In the genomic region with DNA sequence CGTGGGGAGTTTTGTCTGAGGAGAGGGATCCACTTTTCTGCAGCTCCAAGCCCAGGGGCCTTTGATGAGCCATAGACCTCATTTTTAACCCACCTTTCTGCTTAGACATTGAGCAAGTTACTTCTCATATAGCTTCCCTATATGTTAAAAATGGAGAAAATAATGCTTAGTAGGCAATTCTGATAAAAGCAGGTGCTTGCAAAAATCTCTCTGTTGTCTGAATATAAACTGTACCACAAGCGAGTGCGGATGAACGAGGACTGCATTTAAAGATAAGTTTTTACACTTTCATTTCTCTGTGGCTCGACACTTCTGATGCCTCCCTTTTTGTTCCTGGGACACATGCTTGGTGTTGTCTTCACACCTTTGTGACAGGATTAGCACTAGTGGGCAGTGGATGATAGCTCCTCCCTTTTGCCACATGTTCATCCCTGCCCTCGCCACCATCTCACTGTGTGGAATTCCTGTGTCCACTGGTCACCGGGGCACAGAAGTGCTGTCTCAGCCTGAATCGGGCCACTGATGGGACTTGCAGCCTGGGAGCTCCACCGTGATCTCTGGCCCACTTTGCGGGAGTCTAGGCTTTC, we compare ENCODE assay signal across 8 cellular contexts. TPM values are rescaled to one million over a fixed set of nuclear protein-coding genes. Genes with fewer than 3 reads are reported as not detected.
DNase-seq lines count a peak whose midpoint lies in the region; ATAC-seq and TF ChIP-seq lines count a peak whose summit lies in the region.

No MANE protein-coding gene starts in this region.

- CTCF ChIA-PET in CD8-positive, alpha-beta memory T cell (lab: Charles Lee), result no interaction called here

- peak overlapping the region; percentile 99 for H3K9ac ChIP-seq in MM.1S (ENCODE audit: low read length)
- no peak overlapping the region for H3K9ac ChIP-seq in neural progenitor cell

- no peak for ATAC-seq in GM21528 (IDR thresholded peaks at IDR 0.05; ENCODE audit: low FRiP score, unreplicated experiment)
- no peak for ATAC-seq in GM21786 (IDR thresholded peaks at IDR 0.05; ENCODE audit: unreplicated experiment)

- H4K20me1 ChIP-seq in MM.1S (ENCODE audit: insufficient read depth, low read length) (no peaks in the 10 kb centered on the region), neural progenitor cell (ENCODE audit: low read depth) (peaks cover 5% of the 10 kb centered on the region)

- no peaks in the 10 kb centered on the region for H3K9me3 ChIP-seq in CD8-positive, alpha-beta memory T cell (ENCODE audit: low read length)
- H3K9me3 ChIP-seq in MM.1S (replicated peaks; ENCODE audit: insufficient read depth, low read length) (no peaks in the 10 kb centered on the region), neural progenitor cell (ENCODE audit: low read depth) (no peaks in the 10 kb centered on the region)

- H3K79me2 ChIP-seq in MM.1S (ENCODE audit: low read length) (peaks cover 53% of the 10 kb centered on the region), neural progenitor cell (ENCODE audit: low read depth) (peaks cover 51% of the 10 kb centered on the region)

- peaks cover 0 to 8% (median 0%) of the 10 kb centered on the region in 3 donors for H3K36me3 Mint-ChIP-seq in CD8-positive, alpha-beta memory T cell
- no peaks in the 10 kb centered on the region for H3K36me3 Mint-ChIP-seq in dendritic cell treated with granulocyte-macrophage colony-stimulating factor and Interleukin-4, amounts not matched to agents 40 ng/mL and 50 ng/mL, for 4 days (ENCODE audit: low read depth)
- H3K36me3 Mint-ChIP-seq in neural progenitor cell, result peaks cover 44% of the 10 kb centered on the region

- intact Hi-C loops in dendritic cell treated with granulocyte-macrophage colony-stimulating factor and Interleukin-4, amounts not matched to agents 40 ng/mL and 50 ng/mL, for 4 days (cut with micrococcal nuclease), result no loop called here

- H3K4me1 ChIP-seq in CD8-positive, alpha-beta memory T cell (ENCODE audit: insufficient read depth, low read length), result peaks cover 4% of the 10 kb centered on the region
- H3K4me1 ChIP-seq in MM.1S (ENCODE audit: low read length) (peaks cover 5% of the 10 kb centered on the region; the same call in 1 of the 2 replicates), neural progenitor cell (peaks cover 9% of the 10 kb centered on the region)

- TF ChIP-seq CTCF in MM.1S (IDR thresholded peaks at IDR 0.05; ENCODE audit: low read length) (no peak), neural progenitor cell (IDR thresholded peaks at IDR 0.05) (no peak)

- H3K36me3 ChIP-seq in CD8-positive, alpha-beta memory T cell (ENCODE audit: insufficient read depth, low read length), result no peaks in the 10 kb centered on the region
- H3K36me3 ChIP-seq in MM.1S (replicated peaks; ENCODE audit: insufficient read depth, low read length) (peaks cover 27% of the 10 kb centered on the region), neural progenitor cell (peaks cover 17% of the 10 kb centered on the region)

- peaks cover 6% of the 10 kb centered on the region for H3K27me3 ChIP-seq in CD8-positive, alpha-beta memory T cell (ENCODE audit: insufficient read depth, low read length, poor library complexity, severe bottlenecking)
- no peaks in the 10 kb centered on the region for H3K27me3 ChIP-seq in MM.1S (replicated peaks; ENCODE audit: insufficient read depth, low read length)
- H3K27me3 ChIP-seq in neural progenitor cell, result no peaks in the 10 kb centered on the region

- H3K4me2 ChIP-seq in MM.1S (ENCODE audit: low read depth, low read length) (peak overlapping the region; percentile 66), neural progenitor cell (peak overlapping the region; percentile 81)

- peaks cover 11 to 19% (median 12%) of the 10 kb centered on the region in 3 donors for H3K4me1 Mint-ChIP-seq in CD8-positive, alpha-beta memory T cell
- H3K4me1 Mint-ChIP-seq in dendritic cell treated with granulocyte-macrophage colony-stimulating factor and Interleukin-4, amounts not matched to agents 40 ng/mL and 50 ng/mL, for 4 days (ENCODE audit: low read depth), result peaks cover 7% of the 10 kb centered on the region
- H3K4me1 Mint-ChIP-seq in neural progenitor cell, result peaks cover 15% of the 10 kb centered on the region

- no peak for DNase-seq in CD8-positive, alpha-beta memory T cell
- DNase-seq in MM.1S (peak; percentile 15), neural progenitor cell (ENCODE audit: low spot score) (no peak), nucleus accumbens (lab: John Stamatoyannopoulos, UW) (no peak)
- no peak for DNase-seq in stimulated activated CD4-positive, alpha-beta T cell treated with anti-CD3 and anti-CD28 coated beads, Interleukin-2, amount 100 ng/mL, for 48 hours

- no peak overlapping the region for H2AFZ ChIP-seq in MM.1S (ENCODE audit: low read length)
- no peak overlapping the region for H2AFZ ChIP-seq in neural progenitor cell (replicated peaks)

- peaks cover 0 to 8% (median 6%) of the 10 kb centered on the region in 5 donors for H3K9me3 Mint-ChIP-seq in CD8-positive, alpha-beta memory T cell
- H3K9me3 Mint-ChIP-seq in dendritic cell treated with granulocyte-macrophage colony-stimulating factor and Interleukin-4, amounts not matched to agents 40 ng/mL and 50 ng/mL, for 4 days, result no peaks in the 10 kb centered on the region
- peaks cover 17% of the 10 kb centered on the region for H3K9me3 Mint-ChIP-seq in neural progenitor cell

- POLR2A ChIA-PET in CD8-positive, alpha-beta memory T cell (lab: Charles Lee), result no interaction called here

- peaks cover 30 to 42% of the 10 kb centered on the region in 2 donors for H3K27me3 Mint-ChIP-seq in CD8-positive, alpha-beta memory T cell
- H3K27me3 Mint-ChIP-seq in dendritic cell treated with granulocyte-macrophage colony-stimulating factor and Interleukin-4, amounts not matched to agents 40 ng/mL and 50 ng/mL, for 4 days, result peaks cover 33% of the 10 kb centered on the region
- peaks cover 3% of the 10 kb centered on the region for H3K27me3 Mint-ChIP-seq in neural progenitor cell (ENCODE audit: insufficient read depth, low read depth)

- H3K4me3 ChIP-seq in CD8-positive, alpha-beta memory T cell (ENCODE audit: low read length), result peak overlapping the region; percentile 68
- H3K4me3 ChIP-seq in MM.1S (ENCODE audit: low read length) (peak overlapping the region; percentile 98), neural progenitor cell (peak overlapping the region; percentile 70)

- H3K27ac Mint-ChIP-seq in CD8-positive, alpha-beta memory T cell, result peak overlapping the region in 3 of 8 donors; percentile 24 to 43 (median 26)
- H3K27ac Mint-ChIP-seq in dendritic cell treated with granulocyte-macrophage colony-stimulating factor and Interleukin-4, amounts not matched to agents 40 ng/mL and 50 ng/mL, for 4 days, result no peak overlapping the region
- H3K27ac Mint-ChIP-seq in neural progenitor cell, result peak overlapping the region; percentile 25

- H3F3A ChIP-seq in MM.1S (ENCODE audit: insufficient read depth, low read length) (peaks cover 26% of the 10 kb centered on the region; the same call in 1 of the 2 replicates), neural progenitor cell (ENCODE audit: low read depth) (peaks cover 21% of the 10 kb centered on the region)

- no peaks in the 10 kb centered on the region for H3K9me2 ChIP-seq in MM.1S (replicated peaks; ENCODE audit: insufficient read depth, low read length)

- peak overlapping the region; percentile 86 to 95 (median 89) for H3K4me3 Mint-ChIP-seq in CD8-positive, alpha-beta memory T cell
- peak overlapping the region; percentile 78 for H3K4me3 Mint-ChIP-seq in dendritic cell treated with granulocyte-macrophage colony-stimulating factor and Interleukin-4, amounts not matched to agents 40 ng/mL and 50 ng/mL, for 4 days
- peak overlapping the region; percentile 93 for H3K4me3 Mint-ChIP-seq in neural progenitor cell

- H3K27ac ChIP-seq in CD8-positive, alpha-beta memory T cell (ENCODE audit: low read depth, low read length), result peak overlapping the region; percentile 71
- H3K27ac ChIP-seq in MM.1S (ENCODE audit: low read length), result peak overlapping the region; percentile 95; the same call in 1 of the 2 replicates
- no peak overlapping the region for H3K27ac ChIP-seq in neural progenitor cell

RNA-seq across cellular contexts. Expression of a gene that starts 1.6 kb away (rescaled TPM):
- total RNA-seq in CD8-positive, alpha-beta memory T cell, result 100 to 1,000 TPM; 297 to 307 TPM
- polyA plus RNA-seq in CD8-positive, alpha-beta memory T cell, result 2.6 TPM
- 60.3 and 86.9 TPM in 2 replicates for total RNA-seq in neural progenitor cell (ENCODE audit: low replicate concordance)

RNA-seq across cellular contexts. Expression of a gene that starts 53.4 kb away (rescaled TPM):
- 10 to 100 TPM; 45.9 to 50.8 TPM for total RNA-seq in CD8-positive, alpha-beta memory T cell
- 13.2 TPM for polyA plus RNA-seq in CD8-positive, alpha-beta memory T cell
- total RNA-seq in neural progenitor cell (ENCODE audit: low replicate concordance), result 20.2 and 29.7 TPM in 2 replicates
